11 cellular contexts compared by ENCODE assay signal in the genomic region with DNA sequence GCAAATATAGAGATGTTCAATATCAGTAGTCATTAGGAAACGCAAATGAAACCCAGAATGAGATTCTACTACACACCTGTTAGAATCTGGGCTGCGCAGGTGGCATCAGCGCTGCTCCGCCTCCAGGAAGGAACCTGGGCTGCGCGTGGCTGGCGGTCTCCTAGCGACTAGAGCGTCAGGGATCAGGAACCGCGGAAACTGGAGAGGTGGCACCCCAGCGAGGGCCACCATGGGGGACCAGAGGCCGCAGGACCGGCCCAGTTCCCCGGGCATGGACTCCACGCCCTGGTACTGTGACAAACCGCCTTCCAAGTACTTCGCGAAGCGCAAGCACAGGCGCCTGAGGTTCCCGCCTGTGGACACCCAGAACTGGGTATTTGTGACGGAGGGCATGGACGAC. TPM values are rescaled to one million over a fixed set of nuclear protein-coding genes. Genes with fewer than 3 reads are reported as not detected.
"Had no signal": no experiment of that assay in that cellular context is flagged by ENCODE, and none has a peak within 500 bp of the region (broad histone marks: within the 10 kb centered on the region; RNA-seq: fewer than 3 reads in every experiment).

A gene (plus strand): TSS at position 185 of the 400 bp plus-strand sequence. CDS start 45 bp downstream, at position 230.

RNA-seq across cellular contexts. Expression of the gene that starts here (rescaled TPM):
- total RNA-seq: OCI-LY7, PC-3, PC-9, Peyer's patch, Right ventricle myocardium inferior, Right ventricle myocardium superior, RPMI7951, SJCRH30, SJSA1, SK-MEL-5 had no signal
- polyA plus RNA-seq: SK-N-SH had no signal
